ENCODE assay signal across 3 cellular contexts in the genomic region with DNA sequence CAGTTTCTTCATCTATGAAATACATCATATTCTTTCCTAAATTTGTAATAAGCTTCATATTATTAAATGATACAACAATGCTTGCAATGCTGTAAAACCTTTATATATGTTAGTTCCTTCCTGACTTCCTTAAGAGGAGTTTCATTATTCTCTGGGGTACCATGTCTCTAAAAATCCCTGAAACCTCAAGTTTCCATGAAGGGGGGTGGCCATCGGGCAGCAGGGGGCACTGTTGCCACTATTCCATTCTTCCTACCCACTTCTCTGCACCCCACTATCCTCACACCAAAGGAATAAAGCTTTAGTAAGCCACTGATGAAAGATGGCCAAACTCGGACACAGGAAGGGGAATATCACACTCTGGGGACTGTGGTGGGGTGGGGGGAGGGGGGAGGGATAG.
TF ChIP-seq lines count a peak whose summit lies in the region.

No MANE protein-coding gene starts in this region.

TF ChIP-seq in SK-N-SH, 30 proteins besides CTCF, POLR2A, EP300 and RAD21:
- no peak for TF ChIP-seq CHD2 (IDR thresholded peaks at IDR 0.05; ENCODE audit: low read length, partially characterized antibody)
- no peak for TF ChIP-seq FOXJ3 (CRISPR knock-in tag; IDR thresholded peaks at IDR 0.05)
- no peak for TF ChIP-seq GATA2 (CRISPR knock-in tag; IDR thresholded peaks at IDR 0.05)
- TF ChIP-seq SMC3 (IDR thresholded peaks at IDR 0.05; ENCODE audit: low read depth, low read length): peak; percentile 24; the same call in 1 of the 2 replicates
- TF ChIP-seq, protein P1, sequence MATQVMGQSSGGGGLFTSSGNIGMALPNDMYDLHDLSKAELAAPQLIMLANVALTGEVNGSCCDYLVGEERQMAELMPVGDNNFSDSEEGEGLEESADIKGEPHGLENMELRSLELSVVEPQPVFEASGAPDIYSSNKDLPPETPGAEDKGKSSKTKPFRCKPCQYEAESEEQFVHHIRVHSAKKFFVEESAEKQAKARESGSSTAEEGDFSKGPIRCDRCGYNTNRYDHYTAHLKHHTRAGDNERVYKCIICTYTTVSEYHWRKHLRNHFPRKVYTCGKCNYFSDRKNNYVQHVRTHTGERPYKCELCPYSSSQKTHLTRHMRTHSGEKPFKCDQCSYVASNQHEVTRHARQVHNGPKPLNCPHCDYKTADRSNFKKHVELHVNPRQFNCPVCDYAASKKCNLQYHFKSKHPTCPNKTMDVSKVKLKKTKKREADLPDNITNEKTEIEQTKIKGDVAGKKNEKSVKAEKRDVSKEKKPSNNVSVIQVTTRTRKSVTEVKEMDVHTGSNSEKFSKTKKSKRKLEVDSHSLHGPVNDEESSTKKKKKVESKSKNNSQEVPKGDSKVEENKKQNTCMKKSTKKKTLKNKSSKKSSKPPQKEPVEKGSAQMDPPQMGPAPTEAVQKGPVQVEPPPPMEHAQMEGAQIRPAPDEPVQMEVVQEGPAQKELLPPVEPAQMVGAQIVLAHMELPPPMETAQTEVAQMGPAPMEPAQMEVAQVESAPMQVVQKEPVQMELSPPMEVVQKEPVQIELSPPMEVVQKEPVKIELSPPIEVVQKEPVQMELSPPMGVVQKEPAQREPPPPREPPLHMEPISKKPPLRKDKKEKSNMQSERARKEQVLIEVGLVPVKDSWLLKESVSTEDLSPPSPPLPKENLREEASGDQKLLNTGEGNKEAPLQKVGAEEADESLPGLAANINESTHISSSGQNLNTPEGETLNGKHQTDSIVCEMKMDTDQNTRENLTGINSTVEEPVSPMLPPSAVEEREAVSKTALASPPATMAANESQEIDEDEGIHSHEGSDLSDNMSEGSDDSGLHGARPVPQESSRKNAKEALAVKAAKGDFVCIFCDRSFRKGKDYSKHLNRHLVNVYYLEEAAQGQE (IDR thresholded peaks at IDR 0.05; ENCODE audit: low read depth, low read length): no peak

TF ChIP-seq in SK-N-SH treated with all-trans-retinoic acid at 6 μM for 48 hours, 23 proteins besides CTCF, POLR2A, EP300 and RAD21 (continued from another document):
- TF ChIP-seq ZC3H10 (CRISPR knock-in tag; IDR thresholded peaks at IDR 0.05) (no peak), GLIS3 (CRISPR knock-in tag; IDR thresholded peaks at IDR 0.05) (no peak), CSDC2 (CRISPR knock-in tag; IDR thresholded peaks at IDR 0.05) (no peak)
- TF ChIP-seq, protein P2, sequence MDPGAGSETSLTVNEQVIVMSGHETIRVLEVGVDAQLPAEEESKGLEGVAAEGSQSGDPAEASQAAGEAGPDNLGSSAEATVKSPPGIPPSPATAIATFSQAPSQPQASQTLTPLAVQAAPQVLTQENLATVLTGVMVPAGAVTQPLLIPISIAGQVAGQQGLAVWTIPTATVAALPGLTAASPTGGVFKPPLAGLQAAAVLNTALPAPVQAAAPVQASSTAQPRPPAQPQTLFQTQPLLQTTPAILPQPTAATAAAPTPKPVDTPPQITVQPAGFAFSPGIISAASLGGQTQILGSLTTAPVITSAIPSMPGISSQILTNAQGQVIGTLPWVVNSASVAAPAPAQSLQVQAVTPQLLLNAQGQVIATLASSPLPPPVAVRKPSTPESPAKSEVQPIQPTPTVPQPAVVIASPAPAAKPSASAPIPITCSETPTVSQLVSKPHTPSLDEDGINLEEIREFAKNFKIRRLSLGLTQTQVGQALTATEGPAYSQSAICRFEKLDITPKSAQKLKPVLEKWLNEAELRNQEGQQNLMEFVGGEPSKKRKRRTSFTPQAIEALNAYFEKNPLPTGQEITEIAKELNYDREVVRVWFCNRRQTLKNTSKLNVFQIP (CRISPR knock-in tag; IDR thresholded peaks at IDR 0.05; ENCODE audit: borderline replicate concordance, low read depth): no peak

TF ChIP-seq in IMR-90, 13 proteins besides CTCF, POLR2A, EP300 and RAD21:
- no peak for TF ChIP-seq FOS (IDR thresholded peaks at IDR 0.05; ENCODE audit: low read depth, low read length)
- no peak for TF ChIP-seq MAZ (IDR thresholded peaks at IDR 0.05; ENCODE audit: borderline replicate concordance, low read depth, low read length)
- no peak for TF ChIP-seq BHLHE40 (IDR thresholded peaks at IDR 0.05; ENCODE audit: low read depth, low read length)
- no peak for TF ChIP-seq MAFK (IDR thresholded peaks at IDR 0.05; ENCODE audit: low read depth, low read length)
- TF ChIP-seq CEBPB (IDR thresholded peaks at IDR 0.05; ENCODE audit: low read depth, low read length): no peak
- TF ChIP-seq MXI1 (IDR thresholded peaks at IDR 0.05; ENCODE audit: borderline replicate concordance, low read depth, low read length): no peak
- TF ChIP-seq, protein P3, sequence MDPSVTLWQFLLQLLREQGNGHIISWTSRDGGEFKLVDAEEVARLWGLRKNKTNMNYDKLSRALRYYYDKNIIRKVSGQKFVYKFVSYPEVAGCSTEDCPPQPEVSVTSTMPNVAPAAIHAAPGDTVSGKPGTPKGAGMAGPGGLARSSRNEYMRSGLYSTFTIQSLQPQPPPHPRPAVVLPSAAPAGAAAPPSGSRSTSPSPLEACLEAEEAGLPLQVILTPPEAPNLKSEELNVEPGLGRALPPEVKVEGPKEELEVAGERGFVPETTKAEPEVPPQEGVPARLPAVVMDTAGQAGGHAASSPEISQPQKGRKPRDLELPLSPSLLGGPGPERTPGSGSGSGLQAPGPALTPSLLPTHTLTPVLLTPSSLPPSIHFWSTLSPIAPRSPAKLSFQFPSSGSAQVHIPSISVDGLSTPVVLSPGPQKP (IDR thresholded peaks at IDR 0.05; ENCODE audit: borderline replicate concordance, low read depth, low read length): no peak
- no peak for TF ChIP-seq NFE2L2 (IDR thresholded peaks at IDR 0.05; ENCODE audit: low read depth, low read length)
- TF ChIP-seq SMC3 (IDR thresholded peaks at IDR 0.05; ENCODE audit: low read depth, low read length): no peak
- no peak for TF ChIP-seq RCOR1 (IDR thresholded peaks at IDR 0.05; ENCODE audit: insufficient replicate concordance, low read length)
- TF ChIP-seq RFX5 (IDR thresholded peaks at IDR 0.05; ENCODE audit: low read depth, low read length): no peak
- TF ChIP-seq CHD1 (IDR thresholded peaks at IDR 0.05; ENCODE audit: low read depth, low read length): no peak
- TF ChIP-seq, protein P4, sequence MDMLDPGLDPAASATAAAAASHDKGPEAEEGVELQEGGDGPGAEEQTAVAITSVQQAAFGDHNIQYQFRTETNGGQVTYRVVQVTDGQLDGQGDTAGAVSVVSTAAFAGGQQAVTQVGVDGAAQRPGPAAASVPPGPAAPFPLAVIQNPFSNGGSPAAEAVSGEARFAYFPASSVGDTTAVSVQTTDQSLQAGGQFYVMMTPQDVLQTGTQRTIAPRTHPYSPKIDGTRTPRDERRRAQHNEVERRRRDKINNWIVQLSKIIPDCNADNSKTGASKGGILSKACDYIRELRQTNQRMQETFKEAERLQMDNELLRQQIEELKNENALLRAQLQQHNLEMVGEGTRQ (IDR thresholded peaks at IDR 0.05; ENCODE audit: low read depth, low read length): no peak
TF ChIP-seq in IMR-90: peak in this region for 0.
